10 cellular contexts compared by ENCODE assay signal in the genomic region with DNA sequence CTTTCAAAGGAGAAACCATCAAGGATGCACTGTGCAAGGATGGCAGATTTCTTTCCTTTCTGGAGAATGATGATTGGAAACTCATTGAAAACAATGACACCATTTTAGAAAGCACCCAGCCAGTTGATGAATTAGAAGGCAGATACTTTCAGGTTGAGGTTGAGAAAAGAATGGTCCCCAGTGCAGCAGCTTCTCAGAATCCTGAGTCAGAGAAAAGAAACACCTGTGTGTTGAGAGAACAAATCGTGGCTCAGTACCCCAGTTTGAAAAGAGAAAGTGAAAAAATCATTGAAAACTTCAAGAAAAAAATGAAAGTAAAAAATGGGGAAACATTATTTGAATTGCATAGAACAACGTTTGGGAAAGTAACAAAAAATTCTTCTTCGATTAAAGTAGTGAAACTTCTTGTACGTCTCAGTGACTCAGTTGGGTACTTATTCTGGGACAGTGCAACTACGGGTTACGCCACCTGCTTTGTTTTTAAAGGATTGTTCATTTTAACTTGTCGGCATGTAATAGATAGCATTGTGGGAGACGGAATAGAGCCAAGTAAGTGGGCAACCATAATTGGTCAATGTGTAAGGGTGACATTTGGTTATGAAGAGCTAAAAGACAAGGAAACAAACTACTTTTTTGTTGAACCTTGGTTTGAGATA. TPM values are rescaled to one million over a fixed set of nuclear protein-coding genes. Genes with fewer than 3 reads are reported as not detected.
DNase-seq lines count a peak whose midpoint lies in the region; ATAC-seq and TF ChIP-seq lines count a peak whose summit lies in the region.
"Had no signal": no experiment of that assay in that cellular context is flagged by ENCODE, and none has a peak within 500 bp of the region (broad histone marks: within the 10 kb centered on the region; RNA-seq: fewer than 3 reads in every experiment).

No MANE protein-coding gene starts in this region.

- H3K4me1 Mint-ChIP-seq in activated T-cell treated with anti-CD3 and anti-CD28 coated beads, Interleukin-2, amount 50 U/mL, for 4 hours (ENCODE audit: low read depth) = peaks cover 23% of the 10 kb centered on the region

- H3K27me3 ChIP-seq in neutrophil = no peaks in the 10 kb centered on the region

- ATAC-seq in activated T-cell treated with anti-CD3 and anti-CD28 coated beads, Interleukin-2, amount 50 U/mL, for 4 hours = peak; percentile 94 to 97
- peak; percentile 86 for ATAC-seq in GM21529 (IDR thresholded peaks at IDR 0.05; ENCODE audit: unreplicated experiment)
- peak; percentile 89 for ATAC-seq in HG03432 (IDR thresholded peaks at IDR 0.05; ENCODE audit: unreplicated experiment)

- no peaks in the 10 kb centered on the region for H3K27me3 Mint-ChIP-seq in activated T-cell treated with anti-CD3 and anti-CD28 coated beads, Interleukin-2, amount 50 U/mL, for 4 hours (ENCODE audit: low read depth)

- peaks cover 43% of the 10 kb centered on the region for H3K36me3 ChIP-seq in neutrophil

- H3K9me3 Mint-ChIP-seq in activated T-cell treated with anti-CD3 and anti-CD28 coated beads, Interleukin-2, amount 50 U/mL, for 4 hours = no peaks in the 10 kb centered on the region

- H3K27ac ChIP-seq in neutrophil = peak overlapping the region; percentile 22
- no peak overlapping the region for H3K27ac ChIP-seq in caudate nucleus (ENCODE audit: low read depth, low read length)

- no peaks in the 10 kb centered on the region for H3K4me1 ChIP-seq in neutrophil (ENCODE audit: control insufficient read depth in 1 of 2, insufficient read depth in 1 of 2, low read depth in 1 of 2, low read length in 1 of 2)

- no peak for TF ChIP-seq CTCF in neutrophil (IDR thresholded peaks at IDR 0.05)

- no peaks in the 10 kb centered on the region for H3K9me3 ChIP-seq in neutrophil

- peak overlapping the region; percentile 69 for H3K4me3 Mint-ChIP-seq in activated T-cell treated with anti-CD3 and anti-CD28 coated beads, Interleukin-2, amount 50 U/mL, for 4 hours

- peaks cover 14% of the 10 kb centered on the region for H3K36me3 Mint-ChIP-seq in activated T-cell treated with anti-CD3 and anti-CD28 coated beads, Interleukin-2, amount 50 U/mL, for 4 hours (ENCODE audit: insufficient read depth)

- H3K4me3 ChIP-seq in neutrophil (ENCODE audit: low read depth in 1 of 2, low read length in 1 of 2) = no peak overlapping the region

- DNase-seq in activated T-cell treated with anti-CD3 and anti-CD28 coated beads, Interleukin-2, amount 50 U/mL, for 4 hours = no peak
- DNase-seq in activated T-cell treated with anti-CD3 and anti-CD28 coated beads for 4 hours = no peak
- DNase-seq in COR-L47 (lab: John Stamatoyannopoulos, UW) = no peak
- DNase-seq in NCI-H2081 (lab: John Stamatoyannopoulos, UW) = no peak
- DNase-seq in caudate nucleus (lab: John Stamatoyannopoulos, UW) = no peak
- DNase-seq: NCI-H1436, SW 1271 had no signal

RNA-seq across cellular contexts. Expression of gene FAM111A, which starts 9.8 kb away (rescaled TPM):
- 10 to 100 TPM; 12.6 to 15.6 (median 15.5) TPM for total RNA-seq in activated T-cell treated with anti-CD3 and anti-CD28 coated beads, Interleukin-2, amount 50 U/mL, for 4 hours

RNA-seq across cellular contexts. Expression of gene DTX4, which starts 19.5 kb away (rescaled TPM):
- total RNA-seq in activated T-cell treated with anti-CD3 and anti-CD28 coated beads, Interleukin-2, amount 50 U/mL, for 4 hours = under 1 TPM; 0.18 to 0.82 (median 0.21) TPM

RNA-seq across cellular contexts. Expression of gene FAM111B, which starts 45.4 kb away (rescaled TPM):
- 1 to 10 TPM; 6.4 to 9.9 (median 9.5) TPM for total RNA-seq in activated T-cell treated with anti-CD3 and anti-CD28 coated beads, Interleukin-2, amount 50 U/mL, for 4 hours
